ENCODE assay signal across 9 cellular contexts in genomic region chr17:78774956-78775571, GRCh38. TPM values are rescaled to one million over a fixed set of nuclear protein-coding genes. Genes with fewer than 3 reads are reported as not detected.
A peak's percentile ranks its signal among the peaks of the same experiment; 100 is the strongest.
DNase-seq lines count a peak whose midpoint lies in the region; ATAC-seq and TF ChIP-seq lines count a peak whose summit lies in the region.
"Had no signal": no experiment of that assay in that cellular context is flagged by ENCODE, and none has a peak within 500 bp of the region (broad histone marks: within the 10 kb centered on the region; RNA-seq: fewer than 3 reads in every experiment).

No MANE protein-coding gene starts in this region.

- ATAC-seq in GM21619 (IDR thresholded peaks at IDR 0.05; ENCODE audit: unreplicated experiment) (peak; percentile 40), GM21381 (IDR thresholded peaks at IDR 0.05; ENCODE audit: unreplicated experiment) (no peak)

- intact Hi-C loops in breast epithelium (cut with DNase I; ENCODE audit: low total_unique reads) = no loop called here
- intact Hi-C loops in prostate gland (cut with DNase I) = no loop called here

- H3K4me3 ChIP-seq in breast epithelium = peak overlapping the region in 2 of 3 donors; percentile 24 to 43
- peak overlapping the region in 1 of 2 donors; percentile 1 for H3K4me3 ChIP-seq in prostate gland
- H3K4me3 ChIP-seq: SJSA1 had no signal

- peak; percentile 35 for DNase-seq in T follicular helper cell (ENCODE audit: low read depth)
- no peak for DNase-seq in breast epithelium (ENCODE audit: low spot score in 2 of 2)
- no peak for DNase-seq in prostate gland (ENCODE audit: low spot score)
- DNase-seq in NCI-H774 (lab: John Stamatoyannopoulos, UW) = no peak
- no peak for DNase-seq in DMS 273 (lab: John Stamatoyannopoulos, UW; ENCODE audit: unreplicated experiment)
- no peak for DNase-seq in EL

- H3K27ac ChIP-seq in breast epithelium (peak overlapping the region; percentile 59 to 76), prostate gland (peak overlapping the region; percentile 64 to 81)
- H3K27ac ChIP-seq: SJSA1 had no signal

- H3K4me1 ChIP-seq in breast epithelium (no peaks in the 10 kb centered on the region), prostate gland (replicated peaks) (peaks cover 14% of the 10 kb centered on the region)

- H3K36me3 ChIP-seq in breast epithelium = no peaks in the 10 kb centered on the region
- H3K36me3 ChIP-seq in prostate gland = no peaks in the 10 kb centered on the region
- H3K36me3 ChIP-seq: SJSA1 had no signal

- H3K27me3 ChIP-seq in breast epithelium = no peaks in the 10 kb centered on the region
- H3K27me3 ChIP-seq in prostate gland (replicated peaks; ENCODE audit: insufficient read depth) = no peaks in the 10 kb centered on the region
- H3K27me3 ChIP-seq: SJSA1 had no signal

- H3K9me3 ChIP-seq in breast epithelium = no peaks in the 10 kb centered on the region
- no peaks in the 10 kb centered on the region for H3K9me3 ChIP-seq in prostate gland
- H3K9me3 ChIP-seq: SJSA1 had no signal

- no peak for TF ChIP-seq POLR2A in breast epithelium (IDR thresholded peaks at IDR 0.05)
- TF ChIP-seq POLR2A in prostate gland (IDR thresholded peaks at IDR 0.05) = no peak

- TF ChIP-seq CTCF in breast epithelium (IDR thresholded peaks at IDR 0.05) (no peak), prostate gland (IDR thresholded peaks at IDR 0.05) (no peak)

- WGBS in prostate gland = 27% methylated on average over 12 of the region's 12 CpGs

RNA-seq across cellular contexts. Expression of gene CYTH1, which starts 7.0 kb away (rescaled TPM):
- total RNA-seq in breast epithelium (10 to 100 TPM; 49.5 to 64.8 (median 50.7) TPM), prostate gland (10 to 100 TPM; 65.2 to 73.9 TPM)
